ENCODE assay signal across 8 cellular contexts in genomic region chr22:32660292-32660691, GRCh38.
DNase-seq lines count a peak whose midpoint lies in the region; ATAC-seq and TF ChIP-seq lines count a peak whose summit lies in the region.

No MANE protein-coding gene starts in this region.

- ATAC-seq in right lobe of liver, result peak; percentile 91 to 99 (median 97)
- ATAC-seq in stimulated activated effector memory CD8-positive, alpha-beta T cell treated with anti-CD3 and anti-CD28 coated beads, Interleukin-12 subunit alpha, Interleukin-12 subunit beta, amount 100 ng/mL, for 72 hours, result peak; percentile 47
- ATAC-seq in HG02970 (IDR thresholded peaks at IDR 0.05; ENCODE audit: low FRiP score, unreplicated experiment), result no peak

- no peaks in the 10 kb centered on the region for H3K9me3 Mint-ChIP-seq in stimulated activated effector memory CD8-positive, alpha-beta T cell treated with anti-CD3 and anti-CD28 coated beads, Interleukin-12 subunit alpha, Interleukin-12 subunit beta, amount 100 ng/mL, for 72 hours

- intact Hi-C loops in colonic mucosa (cut with DNase I) (loop anchor here (2.0 kb wide), 1 partner anchor 137 kb away; no protein-coding TSS in a partner anchor), right lobe of liver (cut with DNase I) (no loop called here)

- H3K27ac ChIP-seq in colonic mucosa (no peak overlapping the region), right lobe of liver (no peak overlapping the region)

- H3K36me3 Mint-ChIP-seq in stimulated activated effector memory CD8-positive, alpha-beta T cell treated with anti-CD3 and anti-CD28 coated beads, Interleukin-12 subunit alpha, Interleukin-12 subunit beta, amount 100 ng/mL, for 72 hours, result no peaks in the 10 kb centered on the region

- no peak overlapping the region for H3K4me3 Mint-ChIP-seq in stimulated activated effector memory CD8-positive, alpha-beta T cell treated with anti-CD3 and anti-CD28 coated beads, Interleukin-12 subunit alpha, Interleukin-12 subunit beta, amount 100 ng/mL, for 72 hours

- H3K9me3 ChIP-seq in colonic mucosa (no peaks in the 10 kb centered on the region), right lobe of liver (no peaks in the 10 kb centered on the region)

- H3K4me1 Mint-ChIP-seq in stimulated activated effector memory CD8-positive, alpha-beta T cell treated with anti-CD3 and anti-CD28 coated beads, Interleukin-12 subunit alpha, Interleukin-12 subunit beta, amount 100 ng/mL, for 72 hours, result no peaks in the 10 kb centered on the region

- H3K4me1 ChIP-seq in colonic mucosa, result no peaks in the 10 kb centered on the region
- H3K4me1 ChIP-seq in right lobe of liver, result no peaks in the 10 kb centered on the region

- WGBS in right lobe of liver (ENCODE audit: insufficient coverage, low coverage, low lambda C conversion rate, missing lambda C conversion rate), result 20% methylated on average over 9 of the region's 9 CpGs

- no peak overlapping the region for H3K4me3 ChIP-seq in colonic mucosa
- no peak overlapping the region for H3K4me3 ChIP-seq in right lobe of liver

- H3K9ac ChIP-seq in colonic mucosa (ENCODE audit: low read depth in 2 of 2, low read length in 2 of 2), result no peak overlapping the region

- TF ChIP-seq POLR2A in right lobe of liver (IDR thresholded peaks at IDR 0.05), result no peak

- no peak overlapping the region for H3K27ac Mint-ChIP-seq in stimulated activated effector memory CD8-positive, alpha-beta T cell treated with anti-CD3 and anti-CD28 coated beads, Interleukin-12 subunit alpha, Interleukin-12 subunit beta, amount 100 ng/mL, for 72 hours

- peak; percentile 61 for TF ChIP-seq CTCF in colonic mucosa (IDR thresholded peaks at IDR 0.05)
- TF ChIP-seq CTCF in right lobe of liver (IDR thresholded peaks at IDR 0.05), result peak; percentile 73 to 91 (median 82)

- H3K27me3 ChIP-seq in colonic mucosa, result no peaks in the 10 kb centered on the region
- no peaks in the 10 kb centered on the region for H3K27me3 ChIP-seq in right lobe of liver

- H3K36me3 ChIP-seq in colonic mucosa, result no peaks in the 10 kb centered on the region
- H3K36me3 ChIP-seq in right lobe of liver, result no peaks in the 10 kb centered on the region

- DNase-seq in DMS 273 (lab: John Stamatoyannopoulos, UW; ENCODE audit: unreplicated experiment) (peak; percentile 69), DMS 273 treated with DMSO at 0.1 percent for 48 hours (lab: John Stamatoyannopoulos, UW) (no peak), NCI-H1105 (lab: John Stamatoyannopoulos, UW) (peak; percentile 58), colonic mucosa (peak; percentile 74), right lobe of liver (peak; percentile 67 to 81 (median 77))
- DNase-seq in activated CD4-positive, CD25-positive, alpha-beta regulatory T cell treated with anti-CD3 and anti-CD28 coated beads, Interleukin-2, amount 50 U/mL, for 72 hours, result peak; percentile 53
- DNase-seq in stimulated activated effector memory CD8-positive, alpha-beta T cell treated with anti-CD3 and anti-CD28 coated beads, Interleukin-12 subunit alpha, Interleukin-12 subunit beta, amount 100 ng/mL, for 72 hours (ENCODE audit: low spot score in 2 of 2), result peak in 1 of 2 donors; percentile 65
